17 cellular contexts compared by ENCODE assay signal in the genomic region with DNA sequence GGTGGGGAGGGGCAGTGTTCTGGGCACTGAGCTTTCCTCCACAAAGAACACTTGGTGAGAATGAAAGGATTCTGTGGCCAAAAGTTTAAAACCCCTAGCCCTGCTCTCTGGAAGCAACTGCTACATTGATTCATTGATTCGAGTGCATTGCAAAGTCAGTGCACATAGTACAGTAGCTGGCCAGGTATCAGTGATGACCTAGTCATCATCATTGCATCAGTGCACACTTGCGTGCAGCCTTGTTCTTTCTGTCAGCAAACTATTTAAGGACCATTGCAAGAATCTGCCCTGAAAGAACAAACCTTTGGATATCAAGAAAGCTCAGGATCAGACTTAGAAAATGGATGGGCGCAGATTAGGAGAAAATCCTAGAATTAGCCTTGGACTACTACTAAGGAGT. TPM values are rescaled to one million over a fixed set of nuclear protein-coding genes. Genes with fewer than 3 reads are reported as not detected.
A peak's percentile ranks its signal among the peaks of the same experiment; 100 is the strongest.
DNase-seq lines count a peak whose midpoint lies in the region; FAIRE-seq and TF ChIP-seq lines count a peak whose summit lies in the region.
"Had no signal": no experiment of that assay in that cellular context is flagged by ENCODE, and none has a peak within 500 bp of the region (broad histone marks: within the 10 kb centered on the region; RNA-seq: fewer than 3 reads in every experiment).

No MANE protein-coding gene starts in this region.

- peaks cover 57% of the 10 kb centered on the region for H3K36me3 Mint-ChIP-seq in T-helper 2 cell treated with Interferon-gamma antibody and Interleukin-4, amounts not matched to agents 5 μg/mL and 100 μg/mL, for 36 hours (ENCODE audit: low read depth)
- H3K36me3 Mint-ChIP-seq in HFFc6 (ENCODE audit: low read depth): peaks cover 50% of the 10 kb centered on the region
- peaks cover 35% of the 10 kb centered on the region for H3K36me3 Mint-ChIP-seq in progenitor cell of endocrine pancreas (ENCODE audit: insufficient read depth)

- peaks cover 16% of the 10 kb centered on the region for H3K9me3 Mint-ChIP-seq in T-helper 2 cell treated with Interferon-gamma antibody and Interleukin-4, amounts not matched to agents 5 μg/mL and 100 μg/mL, for 36 hours
- H3K9me3 Mint-ChIP-seq in HFFc6 (no peaks in the 10 kb centered on the region; the same call in 1 of the 2 replicates), progenitor cell of endocrine pancreas (ENCODE audit: low read depth) (peaks cover 6% of the 10 kb centered on the region)

- no peak overlapping the region for H2AFZ ChIP-seq in H1 (ENCODE audit: low read length)

- no peaks in the 10 kb centered on the region for H3K23me2 ChIP-seq in H1 (ENCODE audit: low read depth, low read length)

- H2BK20ac ChIP-seq in H1 (ENCODE audit: low read length): no peak overlapping the region

- no peak overlapping the region for H2BK12ac ChIP-seq in H1 (ENCODE audit: low read depth, low read length)

- 74% methylated on average over 3 of the region's 3 CpGs; no CpG with 5 or more reads in 1 of the 2 experiments for WGBS in H1 (ENCODE audit: extremely low coverage in 1 of 2, insufficient coverage in 1 of 2, insufficient read length in 1 of 2, insufficient replicate concordance in 2 of 2, low coverage in 1 of 2, low lambda C conversion rate in 2 of 2, missing lambda C conversion rate in 1 of 2), 2 experiments
- no CpG with 5 or more reads among the region's 3 CpGs for WGBS in mesendoderm (ENCODE audit: extremely low coverage, insufficient coverage, low lambda C conversion rate)

- peak overlapping the region; percentile 29 for H3K27ac Mint-ChIP-seq in T-helper 2 cell treated with Interferon-gamma antibody and Interleukin-4, amounts not matched to agents 5 μg/mL and 100 μg/mL, for 36 hours
- H3K27ac Mint-ChIP-seq in HFFc6: 0 out of 2 replicates have a peak overlapping the region, but pooled peaks have one; percentile 33
- H3K27ac Mint-ChIP-seq in progenitor cell of endocrine pancreas: peak overlapping the region; percentile 29

- H3K27me3 Mint-ChIP-seq in T-helper 2 cell treated with Interferon-gamma antibody and Interleukin-4, amounts not matched to agents 5 μg/mL and 100 μg/mL, for 36 hours (ENCODE audit: low read depth): no peaks in the 10 kb centered on the region
- peaks cover 2% of the 10 kb centered on the region for H3K27me3 Mint-ChIP-seq in HFFc6 (ENCODE audit: insufficient read depth)
- no peaks in the 10 kb centered on the region for H3K27me3 Mint-ChIP-seq in progenitor cell of endocrine pancreas
- H3K27me3 Mint-ChIP-seq: CD8-positive, alpha-beta memory T cell had no signal

- H3K27ac ChIP-seq in H1 (ENCODE audit: low read depth, low read length) (no peak overlapping the region), mesendoderm (ENCODE audit: low read depth, low read length) (no peak overlapping the region)
- H3K27ac ChIP-seq: KMS-11, SJCRH30 had no signal

- H3K79me1 ChIP-seq in H1 (ENCODE audit: low read depth, low read length): peaks cover 4% of the 10 kb centered on the region; the same call in 1 of the 2 replicates
- peaks cover 8% of the 10 kb centered on the region for H3K79me1 ChIP-seq in mesendoderm (ENCODE audit: low read length)

- no peak overlapping the region for H3K18ac ChIP-seq in H1 (ENCODE audit: extremely low read depth, low read length)
- no peak overlapping the region for H3K18ac ChIP-seq in mesendoderm (ENCODE audit: low read length)

- no peak overlapping the region for H3K14ac ChIP-seq in H1 (ENCODE audit: insufficient read length)

- H3K23ac ChIP-seq in H1 (ENCODE audit: insufficient read length): no peak overlapping the region
- no peak overlapping the region for H3K23ac ChIP-seq in mesendoderm (ENCODE audit: low read length)

- H3K27me3 ChIP-seq in H1 (replicated peaks in 1 of 4; ENCODE audit: control insufficient read depth in 3 of 4, extremely low read depth in 1 of 4, insufficient read depth in 3 of 4, low read length in 3 of 4): no peaks in the 10 kb centered on the region
- no peaks in the 10 kb centered on the region for H3K27me3 ChIP-seq in mesendoderm (ENCODE audit: insufficient read depth, low read length, poor library complexity)
- H3K27me3 ChIP-seq: SJCRH30 had no signal

- no peak for DNase-seq in T-helper 2 cell treated with Interferon-gamma antibody and Interleukin-4, amounts not matched to agents 5 μg/mL and 100 μg/mL, for 36 hours (ENCODE audit: low spot score)
- DNase-seq in T-helper 2 cell (no peak), HFFc6 (no peak), H1 (ENCODE audit: low read depth in 1 of 2, low spot score in 2 of 2) (no peak), progenitor cell of endocrine pancreas (ENCODE audit: low spot score, unreplicated experiment) (no peak), GM03348 (ENCODE audit: low spot score) (no peak), RCC 7860 (ENCODE audit: low spot score) (no peak), mesendoderm (no peak)
- DNase-seq: 8988T; CD8-positive, alpha-beta memory T cell; NCI-H1436; NCI-H2029; NCI-H2171 treated with DMSO at 0.1 percent for 48 hours; NCI-H748 treated with DMSO at 0.1 percent for 48 hours; SJCRH30 had no signal

- TF ChIP-seq EP300 in H1 (IDR thresholded peaks at IDR 0.05; ENCODE audit: borderline replicate concordance in 1 of 2, low read depth in 2 of 2, low read length in 2 of 2): no peak

- CTCF ChIA-PET in H1 (lab: Charles Lee; ENCODE audit: partially characterized antibody): interaction anchor here (0.7 to 4.2 kb wide), 18 partner anchors 8 to 221 kb away, joined by 3 to 35 read pairs (median 5); no protein-coding TSS in a partner anchor

- H3K4me3 ChIP-seq in H1 (ENCODE audit: extremely low read depth in 1 of 4, insufficient read depth in 2 of 4, low read depth in 3 of 4, low read length in 4 of 4) (no peak overlapping the region), mesendoderm (ENCODE audit: low read length) (no peak overlapping the region)
- H3K4me3 ChIP-seq: HAP-1, SJCRH30 had no signal

- H2AK5ac ChIP-seq in H1 (ENCODE audit: low read depth, low read length) (no peak overlapping the region), mesendoderm (ENCODE audit: low read length) (no peak overlapping the region)

- TF ChIP-seq RAD21 in H1 (IDR thresholded peaks at IDR 0.05 in 1 of 2, conservative IDR thresholded peaks at IDR 0.05 in 1 of 2; ENCODE audit: low read depth in 2 of 2, low read length in 2 of 2): no peak

- H2BK5ac ChIP-seq in H1 (ENCODE audit: low read depth, low read length) (peak overlapping the region; percentile 0; the same call in 1 of the 2 replicates), mesendoderm (ENCODE audit: low read length) (no peak overlapping the region)

- POLR2A ChIA-PET in H1 (lab: Charles Lee; ENCODE audit: partially characterized antibody): interaction anchor here (1.1 to 2.2 kb wide), 6 partner anchors 12 to 218 kb away, joined by 3 to 21 read pairs (median 3); partner anchors contain the start of gene CUL1

- no peak overlapping the region for H4K8ac ChIP-seq in H1 (ENCODE audit: extremely low read depth, insufficient read depth, low read length)
- H4K8ac ChIP-seq in mesendoderm (ENCODE audit: low read depth, low read length): no peak overlapping the region

- no peak overlapping the region for H4K91ac ChIP-seq in H1 (replicated peaks; ENCODE audit: insufficient read length, low read length)

- H4K5ac ChIP-seq in H1 (ENCODE audit: insufficient read length, low read depth, low read length): no peak overlapping the region
- H4K5ac ChIP-seq in mesendoderm (ENCODE audit: low read length): no peak overlapping the region

- H3K4ac ChIP-seq in H1 (replicated peaks; ENCODE audit: insufficient read length, low read depth, low read length): no peak overlapping the region
- H3K4ac ChIP-seq in mesendoderm (ENCODE audit: low read depth, low read length): no peak overlapping the region

- peaks cover 5 to 10% (median 8%) of the 10 kb centered on the region in 4 experiments; a peak in 6 of 7 replicates for H3K4me1 ChIP-seq in H1 (replicated peaks in 1 of 4; ENCODE audit: control insufficient read depth in 3 of 4, insufficient read depth in 4 of 4, low read length in 3 of 4)
- no peaks in the 10 kb centered on the region for H3K4me1 ChIP-seq in mesendoderm (ENCODE audit: control insufficient read depth, low read depth, low read length)
- H3K4me1 ChIP-seq: HAP-1, SJCRH30 had no signal

- no peak for TF ChIP-seq POLR2A in H1 (IDR thresholded peaks at IDR 0.05; ENCODE audit: control extremely low read depth in 1 of 2, low read depth in 2 of 2, low read length in 2 of 2)

- H3K4me2 ChIP-seq in H1 (ENCODE audit: insufficient read depth in 1 of 2, low read depth in 2 of 2, low read length in 2 of 2) (0 out of 4 replicates have a peak overlapping the region, but pooled peaks have one; percentile 16 to 19), mesendoderm (ENCODE audit: low read length) (no peak overlapping the region)

- H2BK15ac ChIP-seq in H1 (ENCODE audit: low read length) (no peak overlapping the region), mesendoderm (replicated peaks; ENCODE audit: low read depth) (no peak overlapping the region)

- H3K4me1 Mint-ChIP-seq in T-helper 2 cell treated with Interferon-gamma antibody and Interleukin-4, amounts not matched to agents 5 μg/mL and 100 μg/mL, for 36 hours (ENCODE audit: low read depth): peaks cover 9% of the 10 kb centered on the region
- H3K4me1 Mint-ChIP-seq in HFFc6 (ENCODE audit: low read depth): peaks cover 6% of the 10 kb centered on the region; the same call in 1 of the 2 replicates
- peaks cover 17% of the 10 kb centered on the region for H3K4me1 Mint-ChIP-seq in progenitor cell of endocrine pancreas (ENCODE audit: low read depth)

- H3K9ac ChIP-seq in H1 (replicated peaks in 1 of 4; ENCODE audit: extremely low read depth in 1 of 4, low read depth in 3 of 4, low read length in 3 of 4) (no peak overlapping the region; a peak in 1 of 7 replicates), mesendoderm (ENCODE audit: low read length) (no peak overlapping the region)
- H3K9ac ChIP-seq: KMS-11 had no signal

- H2BK120ac ChIP-seq in H1 (replicated peaks; ENCODE audit: low read depth, low read length): no peak overlapping the region
- no peak overlapping the region for H2BK120ac ChIP-seq in mesendoderm (ENCODE audit: low read depth, low read length)

- H3K56ac ChIP-seq in H1 (replicated peaks; ENCODE audit: insufficient read length, low read depth, low read length) (no peak overlapping the region), mesendoderm (ENCODE audit: low read length) (no peak overlapping the region)

- TF ChIP-seq CTCF in HFFc6 (IDR thresholded peaks at IDR 0.05) (no peak), H1 (IDR thresholded peaks at IDR 0.05; ENCODE audit: control extremely low read depth in 1 of 3, insufficient read depth in 1 of 3, low read depth in 1 of 3, low read length in 3 of 3) (no peak), progenitor cell of endocrine pancreas (IDR thresholded peaks at IDR 0.05; ENCODE audit: unreplicated experiment) (no peak)

- FAIRE-seq in H1 (lab: Jason Lieb, UNC): no peak
- FAIRE-seq in RCC 7860 (lab: Jason Lieb, UNC): no peak

- H3K4me3 Mint-ChIP-seq in T-helper 2 cell treated with Interferon-gamma antibody and Interleukin-4, amounts not matched to agents 5 μg/mL and 100 μg/mL, for 36 hours: no peak overlapping the region
- H3K4me3 Mint-ChIP-seq in HFFc6 (no peak overlapping the region), progenitor cell of endocrine pancreas (ENCODE audit: low read depth) (no peak overlapping the region)
- H3K4me3 Mint-ChIP-seq: CD8-positive, alpha-beta memory T cell had no signal

- H3K36me3 ChIP-seq in H1 (ENCODE audit: control insufficient read depth in 2 of 4, insufficient read depth in 4 of 4, low read length in 3 of 4): peaks cover 2 to 14% (median 7%) of the 10 kb centered on the region in 4 experiments; a peak in 3 of 8 replicates
- H3K36me3 ChIP-seq in mesendoderm (ENCODE audit: control insufficient read depth, insufficient read depth, low read length): peaks cover 1% of the 10 kb centered on the region
- H3K36me3 ChIP-seq: HAP-1 had no signal

- H3K9me3 ChIP-seq in H1 (ENCODE audit: insufficient read depth in 2 of 2, low read depth in 1 of 2, low read length in 1 of 2): no peaks in the 10 kb centered on the region; a peak in 1 of 4 replicates
- H3K9me3 ChIP-seq: HAP-1 had no signal

- H3K79me2 ChIP-seq in H1 (ENCODE audit: control insufficient read depth in 1 of 2, insufficient read depth in 2 of 2, low read length in 2 of 2) (peaks cover 0 to 49% of the 10 kb centered on the region in 2 experiments; a peak in 2 of 4 replicates), mesendoderm (ENCODE audit: control insufficient read depth, insufficient read depth, low read length) (peaks cover 3% of the 10 kb centered on the region)

- no peaks in the 10 kb centered on the region for H4K20me1 ChIP-seq in H1 (replicated peaks in 1 of 2; ENCODE audit: control insufficient read depth in 1 of 2, insufficient read depth in 2 of 2, low read length in 2 of 2)

RNA-seq across cellular contexts. Expression of gene CUL1, which starts 47.4 kb away (rescaled TPM):
- total RNA-seq in HFFc6 (2021; fragmentation: NEBNext Ultra II Directional; extraction: Animal tissue kit (Norgen Biotek cat#: 25700)): 10 to 100 TPM; 42.9 to 50.9 (median 49.2) TPM
- total RNA-seq in H1 (2021; fragmentation: NEBNext Ultra II Directional; extraction: Animal tissue kit (Norgen Biotek cat#: 25700)): 76.1 and 77.3 TPM in 2 replicates
- polyA plus RNA-seq in H1 (2011; rRNA removed): 24.1 and 33.0 TPM in 2 replicates
- polyA plus RNA-seq in H1 (2011; cell fraction: cytosol; rRNA removed): 40.3 TPM
- 26.6 TPM for polyA plus RNA-seq in H1 (2011; cell fraction: nucleus; rRNA removed)
- polyA plus RNA-seq in H1 (2012, experiment 1 of 2): 50.5 to 72.3 TPM (median 56.1 TPM) in 4 replicates
- polyA plus RNA-seq in H1 (2012, experiment 2 of 2): 5.4 TPM
- 44.6 TPM for polyA plus RNA-seq in H1 (2013, experiment 1 of 2)
- polyA plus RNA-seq in H1 (2013, experiment 2 of 2): 45.3 TPM
- polyA minus RNA-seq in H1 (2011; rRNA and poly(A)+ RNA removed): 44.6 and 50.3 TPM in 2 replicates
- polyA minus RNA-seq in H1 (2011; cell fraction: cytosol; rRNA and poly(A)+ RNA removed): 28.3 TPM
- polyA minus RNA-seq in H1 (2011; cell fraction: nucleus; rRNA and poly(A)+ RNA removed): 33.1 TPM
- total RNA-seq in progenitor cell of endocrine pancreas: 58.8 and 58.9 TPM in 2 replicates
- 69.2 TPM for polyA plus RNA-seq in mesendoderm (2013, experiment 1 of 2)
- polyA plus RNA-seq in mesendoderm (2013, experiment 2 of 2): 70.6 TPM
